9 cellular contexts compared by ENCODE assay signal in genomic region chr9:109469646-109470358, GRCh38. TPM values are rescaled to one million over a fixed set of nuclear protein-coding genes. Genes with fewer than 3 reads are reported as not detected.
DNase-seq lines count a peak whose midpoint lies in the region; ATAC-seq and TF ChIP-seq lines count a peak whose summit lies in the region.
"Had no signal": no experiment of that assay in that cellular context is flagged by ENCODE, and none has a peak within 500 bp of the region (broad histone marks: within the 10 kb centered on the region; RNA-seq: fewer than 3 reads in every experiment).

No MANE protein-coding gene starts in this region.

- H3K79me2 ChIP-seq in SU-DHL-6 (ENCODE audit: insufficient read depth, low read length): no peaks in the 10 kb centered on the region

- ATAC-seq in HG02642 (IDR thresholded peaks at IDR 0.05; ENCODE audit: poor library complexity, unreplicated experiment): peak; percentile 93
- peak; percentile 85 to 86 for ATAC-seq in right cardiac atrium

- H3K9me3 ChIP-seq in SU-DHL-6 (ENCODE audit: insufficient read depth, low read length): no peaks in the 10 kb centered on the region
- H3K9me3 ChIP-seq in right cardiac atrium (ENCODE audit: control insufficient read depth, low read length): no peaks in the 10 kb centered on the region

- no peaks in the 10 kb centered on the region for H3K9me2 ChIP-seq in SU-DHL-6 (replicated peaks; ENCODE audit: insufficient read depth, low read length)

- no peak overlapping the region for H3K9ac ChIP-seq in SU-DHL-6 (ENCODE audit: low read length)

- intact Hi-C loops in right cardiac atrium (cut with DNase I): no loop called here

- H3K4me2 ChIP-seq in SU-DHL-6 (ENCODE audit: low read depth, low read length, poor library complexity, severe bottlenecking): no peak overlapping the region

- TF ChIP-seq CTCF in SU-DHL-6 (IDR thresholded peaks at IDR 0.05; ENCODE audit: insufficient read depth, low read length, poor library complexity, severe bottlenecking): peak; percentile 73

- no peaks in the 10 kb centered on the region for H3F3A ChIP-seq in SU-DHL-6 (ENCODE audit: insufficient read depth)

- H3K4me1 ChIP-seq in right cardiac atrium (ENCODE audit: control insufficient read depth, insufficient read depth, low read length): peaks cover 7% of the 10 kb centered on the region

- peak; percentile 83 for DNase-seq in NCI-H510A treated with DMSO at 0.1 percent for 48 hours (lab: John Stamatoyannopoulos, UW)
- no peak for DNase-seq in NCI-H510A (lab: John Stamatoyannopoulos, UW)
- peak; percentile 65 for DNase-seq in NCI-H1092 (lab: John Stamatoyannopoulos, UW)
- peak; percentile 72 for DNase-seq in amniotic epithelial cell (ENCODE audit: low read depth)
- peak; percentile 64 to 83 (median 72) for DNase-seq in right cardiac atrium
- DNase-seq in skeletal muscle cell (ENCODE audit: low read depth): peak; percentile 37

- H3K27me3 ChIP-seq in SU-DHL-6 (ENCODE audit: low read length): no peaks in the 10 kb centered on the region
- H3K27me3 ChIP-seq in right cardiac atrium (ENCODE audit: control insufficient read depth, insufficient read depth): no peaks in the 10 kb centered on the region

- no peak overlapping the region for H2AFZ ChIP-seq in SU-DHL-6 (ENCODE audit: low read depth, low read length, severe bottlenecking)

- WGBS in right cardiac atrium: 47% methylated on average over 13 of the region's 13 CpGs

- no peaks in the 10 kb centered on the region for H3K36me3 ChIP-seq in SU-DHL-6 (ENCODE audit: low read length)

- H3K4me3 ChIP-seq in SU-DHL-6 (ENCODE audit: insufficient read depth, low read length, poor library complexity, severe bottlenecking) (no peak overlapping the region), right cardiac atrium (ENCODE audit: low read length) (no peak overlapping the region), skeletal muscle cell (ENCODE audit: low read depth, low read length) (no peak overlapping the region)

- H3K27ac ChIP-seq in SU-DHL-6 (ENCODE audit: low read depth, low read length): no peak overlapping the region
- no peak overlapping the region for H3K27ac ChIP-seq in right cardiac atrium (ENCODE audit: low read length)

- H4K20me1 ChIP-seq in SU-DHL-6 (ENCODE audit: low read depth, low read length): no peaks in the 10 kb centered on the region

RNA-seq across cellular contexts. Expression of gene PTPN3, which starts 28.3 kb away (rescaled TPM):
- total RNA-seq in right cardiac atrium: 1 to 10 TPM; 5.0 to 9.3 (median 7.3) TPM
- 2.8 TPM for polyA plus RNA-seq in right cardiac atrium
- polyA plus RNA-seq: CD8-positive, alpha-beta memory T cell had no signal
